ENCODE assay signal across 19 cellular contexts in the genomic region with DNA sequence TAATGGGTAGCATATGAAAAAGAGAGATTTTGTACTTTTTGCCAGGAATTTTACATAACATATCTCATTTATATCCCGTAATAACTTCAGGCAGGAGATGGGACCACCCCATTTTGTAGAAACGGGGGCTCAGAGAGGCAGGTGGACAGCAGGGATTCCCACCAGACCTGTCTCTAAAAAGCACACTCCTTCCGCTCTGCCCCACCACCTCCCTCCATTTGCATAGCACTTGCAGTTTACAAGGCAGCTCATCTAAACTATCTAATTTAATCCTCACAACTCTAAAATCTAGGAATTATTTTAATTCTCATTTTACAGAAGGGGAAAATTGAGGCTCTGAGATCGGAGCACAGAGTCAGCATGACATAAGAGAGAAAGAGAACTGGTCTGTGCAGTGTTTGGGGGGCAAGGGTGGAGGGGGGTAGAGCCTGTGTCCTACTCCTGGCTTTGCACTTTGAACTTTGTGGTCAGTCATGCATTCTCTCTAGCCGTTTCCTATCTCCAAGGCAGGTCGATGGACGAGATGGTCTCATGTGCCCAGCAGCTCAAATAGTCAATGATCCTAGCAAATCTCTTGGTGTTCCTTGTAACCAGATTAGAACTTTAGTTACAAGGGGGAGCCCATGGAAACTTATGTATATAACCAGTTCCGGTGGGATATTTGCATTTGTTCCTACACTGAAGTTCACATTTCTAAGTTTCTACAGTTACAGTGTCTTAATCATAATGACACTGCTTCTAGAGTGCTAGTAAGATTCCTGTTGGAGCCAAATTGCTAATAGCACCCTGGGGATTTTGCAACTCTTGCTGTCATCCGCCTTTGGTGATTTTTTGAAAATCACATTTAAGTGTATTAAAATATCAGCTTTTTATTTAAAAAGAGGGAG. TPM values are rescaled to one million over a fixed set of nuclear protein-coding genes. Genes with fewer than 3 reads are reported as not detected.
DNase-seq lines count a peak whose midpoint lies in the region; ATAC-seq and TF ChIP-seq lines count a peak whose summit lies in the region.
"Had no signal": no experiment of that assay in that cellular context is flagged by ENCODE, and none has a peak within 500 bp of the region (broad histone marks: within the 10 kb centered on the region; RNA-seq: fewer than 3 reads in every experiment).

No MANE protein-coding gene starts in this region.

- H3K4me3 ChIP-seq in prostate gland: no peak overlapping the region
- H3K4me3 ChIP-seq: PC-9, tibial artery had no signal

- no peaks in the 10 kb centered on the region for H3K36me3 ChIP-seq in prostate gland
- H3K36me3 ChIP-seq: tibial artery had no signal

- no peaks in the 10 kb centered on the region for H3K9me3 ChIP-seq in prostate gland
- H3K9me3 ChIP-seq: tibial artery had no signal

- ATAC-seq in GM18505 (IDR thresholded peaks at IDR 0.05; ENCODE audit: unreplicated experiment) (no peak), GM19397 (IDR thresholded peaks at IDR 0.05; ENCODE audit: unreplicated experiment) (peak; percentile 16), HG03280 (IDR thresholded peaks at IDR 0.05; ENCODE audit: unreplicated experiment) (peak; percentile 39), HG02970 (IDR thresholded peaks at IDR 0.05; ENCODE audit: low FRiP score, unreplicated experiment) (no peak)

- no peaks in the 10 kb centered on the region for H3K27me3 ChIP-seq in prostate gland (replicated peaks; ENCODE audit: insufficient read depth)
- H3K27me3 ChIP-seq: tibial artery had no signal

- 61% methylated on average over 9 of the region's 9 CpGs for WGBS in prostate gland

- intact Hi-C loops in prostate gland (cut with DNase I): no loop called here

- no peaks in the 10 kb centered on the region for H3K4me1 ChIP-seq in prostate gland (replicated peaks)
- H3K4me1 ChIP-seq: tibial artery had no signal

- peak; percentile 28 for TF ChIP-seq POLR2A in GM18505 (IDR thresholded peaks at IDR 0.05; ENCODE audit: borderline replicate concordance, extremely low read depth, insufficient read depth, insufficient read length)
- TF ChIP-seq POLR2A in prostate gland (IDR thresholded peaks at IDR 0.05): no peak

- TF ChIP-seq CTCF in prostate gland (IDR thresholded peaks at IDR 0.05): no peak

- peak; percentile 36 for DNase-seq in left kidney (ENCODE audit: low read depth, low spot score)
- DNase-seq in NCI-H1930 (lab: John Stamatoyannopoulos, UW): no peak
- DNase-seq in prostate gland (ENCODE audit: low spot score): no peak
- DNase-seq in NK-92 treated with Interleukin-12 subunit alpha and Interleukin-12 subunit beta, amount 100 ng/mL, for 24 hours (lab: John Stamatoyannopoulos, UW): no peak
- DNase-seq: activated CD4-positive, alpha-beta T cell treated with anti-CD3 and anti-CD28 coated beads for 1 hour; activated naive CD4-positive, alpha-beta T cell treated with anti-CD3 and anti-CD28 coated beads, Interleukin-2, amount 10 ng/mL, durations not matched to agents 7 days and 5 days; effector CD4-positive, alpha-beta T cell; KG1; naive thymus-derived CD8-positive, alpha-beta T cell; NCI-H146; NCI-H510A treated with DMSO at 0.1 percent for 48 hours; PC-9; stimulated activated CD8-positive, alpha-beta memory T cell treated with anti-CD3 and anti-CD28 coated beads, Interleukin-4, amount 100 ng/mL, for 48 hours; T-helper 1 cell; tibial artery had no signal

- no peak overlapping the region for H3K27ac ChIP-seq in prostate gland
- H3K27ac ChIP-seq: PC-9, tibial artery had no signal

RNA-seq across cellular contexts. Expression of a gene that starts 18.6 kb away (rescaled TPM):
- total RNA-seq in prostate gland: 1 to 10 TPM; 1.0 to 1.1 TPM

RNA-seq across cellular contexts. Expression of a gene that starts 41.5 kb away (rescaled TPM):
- total RNA-seq in prostate gland: 10 to 100 TPM; 10.4 to 26.0 TPM

RNA-seq across cellular contexts. Expression of a gene that starts 44.9 kb away (rescaled TPM):
- total RNA-seq in prostate gland: 10 to 100 TPM; 34.9 to 42.5 TPM

Comparison
In these comparisons a context has a peak if more than half of its experiments do, and no peak if none do; other contexts are left out.
1. ATAC-seq: peak in GM19397 (single experiment) and HG03280 (single experiment); none in GM18505 (single experiment) and HG02970 (single experiment).